In the genomic region with DNA sequence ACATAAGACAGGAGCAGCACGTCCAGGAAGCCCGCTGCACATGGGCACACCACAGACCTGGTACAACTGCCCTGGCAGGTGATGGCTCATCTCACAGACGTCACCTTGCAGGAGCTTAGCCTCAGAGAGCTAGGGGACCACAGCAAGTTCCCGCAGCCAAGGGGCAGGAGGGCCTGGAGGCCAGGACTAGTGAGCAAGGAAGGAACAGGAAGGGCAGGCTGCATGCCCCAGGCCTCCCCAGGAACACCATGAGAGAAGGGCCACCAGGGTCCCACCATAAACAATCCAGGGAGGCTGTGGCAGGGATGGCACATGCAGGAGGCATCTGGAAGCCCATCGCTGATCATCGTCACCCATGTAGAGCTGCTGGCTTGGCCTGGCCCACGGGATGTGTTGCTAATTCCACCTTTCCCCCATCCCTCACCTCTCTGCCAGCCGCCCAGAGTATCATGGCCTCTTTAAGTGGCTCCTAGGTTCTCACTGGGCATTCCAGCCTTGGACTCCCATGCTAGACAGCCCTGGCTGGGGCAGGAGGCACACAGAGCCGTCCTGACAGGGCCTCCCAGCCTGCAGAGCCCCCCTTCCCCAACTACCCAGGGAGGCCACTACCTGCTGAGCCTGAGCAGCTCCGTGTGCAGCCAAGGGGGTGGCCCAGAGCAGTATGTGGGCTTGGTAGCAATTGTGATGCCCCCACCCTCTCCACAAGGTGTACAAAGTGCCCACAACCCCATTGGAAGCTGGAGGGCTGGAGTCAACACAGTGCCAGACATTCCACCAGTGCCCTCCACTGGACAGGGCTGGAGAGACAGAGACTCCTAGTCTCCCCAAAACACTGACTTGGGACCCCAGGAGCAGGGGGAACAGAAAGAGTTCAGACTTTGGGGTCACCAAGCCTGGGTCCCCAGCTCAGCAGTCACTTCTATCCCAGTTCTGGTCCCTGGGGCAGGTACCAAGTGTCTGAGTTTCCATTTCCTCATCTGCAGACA, we compare ENCODE assay signal across 21 cellular contexts. TPM values are rescaled to one million over a fixed set of nuclear protein-coding genes. Genes with fewer than 3 reads are reported as not detected.
DNase-seq lines count a peak whose midpoint lies in the region; ATAC-seq and TF ChIP-seq lines count a peak whose summit lies in the region.
"Had no signal": no experiment of that assay in that cellular context is flagged by ENCODE, and none has a peak within 500 bp of the region (broad histone marks: within the 10 kb centered on the region; RNA-seq: fewer than 3 reads in every experiment).

No MANE protein-coding gene starts in this region.

- H3K4me3 ChIP-seq in GM12864 (ENCODE audit: low read depth, low read length) (no peak overlapping the region), dorsolateral prefrontal cortex (no peak overlapping the region)
- H3K4me3 ChIP-seq: lung, right lobe of liver, tibial nerve had no signal

- H3K27ac ChIP-seq in dorsolateral prefrontal cortex, result peak overlapping the region in 34 of 59 donors; percentile 6 to 76 (median 52)
- H3K27ac ChIP-seq: right lobe of liver, tibial nerve had no signal

- H3K4me1 Mint-ChIP-seq in HFFc6 (ENCODE audit: low read depth) (no peaks in the 10 kb centered on the region), mesothelial cell of epicardium (no peaks in the 10 kb centered on the region)
- H3K4me1 Mint-ChIP-seq: immature natural killer cell; stimulated activated naive B cell treated with anti-CD40 and anti-IgM and Interleukin-4, amounts not matched to agents 10 μg/mL and 1 μg/mL and 100 μg/mL, for 72 hours had no signal

- H3K9me3 Mint-ChIP-seq in HFFc6 (no peaks in the 10 kb centered on the region), mesothelial cell of epicardium (no peaks in the 10 kb centered on the region)
- H3K9me3 Mint-ChIP-seq: activated CD4-positive, alpha-beta memory T cell treated with anti-CD3 and anti-CD28 coated beads for 36 hours; activated T-cell treated with anti-CD3 and anti-CD28 coated beads, Interleukin-2, amount 50 U/mL, for 4 hours; immature natural killer cell; stimulated activated naive B cell treated with anti-CD40 and anti-IgM and Interleukin-4, amounts not matched to agents 10 μg/mL and 1 μg/mL and 100 μg/mL, for 72 hours had no signal

- ATAC-seq in GM19397 (IDR thresholded peaks at IDR 0.05; ENCODE audit: unreplicated experiment) (no peak), GM19324 (IDR thresholded peaks at IDR 0.05; ENCODE audit: low FRiP score, unreplicated experiment) (no peak), GM18870 (IDR thresholded peaks at IDR 0.05; ENCODE audit: unreplicated experiment) (no peak)
- ATAC-seq: activated T-cell treated with anti-CD3 and anti-CD28 coated beads, Interleukin-2, amount 50 U/mL, for 4 hours; right lobe of liver had no signal

- H3K27me3 Mint-ChIP-seq in HFFc6 (ENCODE audit: insufficient read depth), result peaks cover 17% of the 10 kb centered on the region
- H3K27me3 Mint-ChIP-seq in mesothelial cell of epicardium (ENCODE audit: low read depth), result peaks cover 58% of the 10 kb centered on the region
- H3K27me3 Mint-ChIP-seq: activated naive CD8-positive, alpha-beta T cell had no signal

- H3K27me3 ChIP-seq in dorsolateral prefrontal cortex, result no peaks in the 10 kb centered on the region
- H3K27me3 ChIP-seq: right lobe of liver, tibial nerve had no signal

- H3K27ac Mint-ChIP-seq in HFFc6 (no peak overlapping the region), mesothelial cell of epicardium (no peak overlapping the region)
- H3K27ac Mint-ChIP-seq: activated CD4-positive, alpha-beta memory T cell treated with anti-CD3 and anti-CD28 coated beads for 36 hours; activated naive CD8-positive, alpha-beta T cell; immature natural killer cell; stimulated activated naive B cell treated with anti-CD40 and anti-IgM and Interleukin-4, amounts not matched to agents 10 μg/mL and 1 μg/mL and 100 μg/mL, for 72 hours had no signal

- peak; percentile 20 for TF ChIP-seq CTCF in GM12864 (IDR thresholded peaks at IDR 0.05; ENCODE audit: low read depth, low read length, missing control alignments)
- 0 out of 2 replicates have a peak, but pooled peaks have one; percentile 7 for TF ChIP-seq CTCF in HFFc6 (IDR thresholded peaks at IDR 0.05)
- peak in 48 of 56 donors; percentile 8 to 62 (median 40) for TF ChIP-seq CTCF in dorsolateral prefrontal cortex (IDR thresholded peaks at IDR 0.05 in 54 of 56, conservative IDR thresholded peaks at IDR 0.05 in 2 of 56; ENCODE audit: low read depth in 1 of 56, partially characterized antibody in 56 of 56)
- no peak for TF ChIP-seq CTCF in mesothelial cell of epicardium (IDR thresholded peaks at IDR 0.05; ENCODE audit: unreplicated experiment)

- DNase-seq in GM12864 (ENCODE audit: low read depth), result no peak
- no peak for DNase-seq in HFFc6
- DNase-seq in dorsolateral prefrontal cortex, result peak in 5 of 10 donors; percentile 9 to 45 (median 41)
- DNase-seq in posterior vena cava (ENCODE audit: low spot score), result peak; percentile 40
- no peak for DNase-seq in mesothelial cell of epicardium (ENCODE audit: low spot score in 2 of 2, unreplicated experiment in 2 of 2)
- DNase-seq: activated CD4-positive, alpha-beta memory T cell treated with anti-CD3 and anti-CD28 coated beads for 36 hours; activated T-cell treated with anti-CD3 and anti-CD28 coated beads, Interleukin-2, amount 50 U/mL, for 4 hours; immature natural killer cell; NCI-H187 treated with DMSO at 0.1 percent for 48 hours; Right ventricle myocardium superior; stimulated activated naive B cell treated with anti-CD40 and anti-IgM and Interleukin-4, amounts not matched to agents 10 μg/mL and 1 μg/mL and 100 μg/mL, for 72 hours had no signal

- H3K36me3 Mint-ChIP-seq in HFFc6 (ENCODE audit: low read depth), result no peaks in the 10 kb centered on the region
- no peaks in the 10 kb centered on the region for H3K36me3 Mint-ChIP-seq in mesothelial cell of epicardium
- H3K36me3 Mint-ChIP-seq: activated CD4-positive, alpha-beta memory T cell treated with anti-CD3 and anti-CD28 coated beads for 36 hours; activated naive CD8-positive, alpha-beta T cell; immature natural killer cell; stimulated activated naive B cell treated with anti-CD40 and anti-IgM and Interleukin-4, amounts not matched to agents 10 μg/mL and 1 μg/mL and 100 μg/mL, for 72 hours had no signal

- intact Hi-C loops in dorsolateral prefrontal cortex (cut with DNase I), result no loop called here
- intact Hi-C loops in posterior vena cava (cut with DNase I), result no loop called here

- no peak overlapping the region for H3K4me3 Mint-ChIP-seq in HFFc6
- no peak overlapping the region for H3K4me3 Mint-ChIP-seq in mesothelial cell of epicardium
- H3K4me3 Mint-ChIP-seq: activated CD4-positive, alpha-beta memory T cell treated with anti-CD3 and anti-CD28 coated beads for 36 hours; activated naive CD8-positive, alpha-beta T cell; activated T-cell treated with anti-CD3 and anti-CD28 coated beads, Interleukin-2, amount 50 U/mL, for 4 hours; immature natural killer cell; stimulated activated naive B cell treated with anti-CD40 and anti-IgM and Interleukin-4, amounts not matched to agents 10 μg/mL and 1 μg/mL and 100 μg/mL, for 72 hours had no signal

RNA-seq across cellular contexts. Expression of gene GRID1, which starts 35.5 kb away (rescaled TPM):
- total RNA-seq in HFFc6 (2021; fragmentation: NEBNext Ultra II Directional; extraction: Animal tissue kit (Norgen Biotek cat#: 25700)), result not detected
- total RNA-seq in dorsolateral prefrontal cortex (10 to 100 TPM; 34.8 to 69.0 (median 50.5) TPM), posterior vena cava (1 to 10 TPM; 4.4 to 5.6 TPM), mesothelial cell of epicardium (0.11 to 0.54 TPM (median 0.22 TPM) in 3 replicates)
- total RNA-seq: activated CD4-positive, alpha-beta memory T cell treated with anti-CD3 and anti-CD28 coated beads for 36 hours; activated T-cell treated with anti-CD3 and anti-CD28 coated beads, Interleukin-2, amount 50 U/mL, for 4 hours; Daoy; myocyte; T-helper 1 cell treated with Interleukin-12 subunit alpha and Interleukin-12 subunit beta and Interleukin-4 antibody, amounts not matched to agents 30 ng/mL and 1 ng/mL, for 36 hours had no signal

Comparison
In these comparisons a context has a peak if more than half of its experiments do, and no peak if none do; other contexts are left out.
1. RNA of gene GRID1, which starts 35.5 kb away (total RNA-seq): 34.8 to 69.0 TPM in dorsolateral prefrontal cortex; 4.4 to 5.6 TPM in posterior vena cava, 0.11 to 0.54 TPM in mesothelial cell of epicardium and not detected in HFFc6; every median in the first group is over 4 times any median in the second.